Comparison of ENCODE assay signal across 9 cellular contexts in the genomic region with DNA sequence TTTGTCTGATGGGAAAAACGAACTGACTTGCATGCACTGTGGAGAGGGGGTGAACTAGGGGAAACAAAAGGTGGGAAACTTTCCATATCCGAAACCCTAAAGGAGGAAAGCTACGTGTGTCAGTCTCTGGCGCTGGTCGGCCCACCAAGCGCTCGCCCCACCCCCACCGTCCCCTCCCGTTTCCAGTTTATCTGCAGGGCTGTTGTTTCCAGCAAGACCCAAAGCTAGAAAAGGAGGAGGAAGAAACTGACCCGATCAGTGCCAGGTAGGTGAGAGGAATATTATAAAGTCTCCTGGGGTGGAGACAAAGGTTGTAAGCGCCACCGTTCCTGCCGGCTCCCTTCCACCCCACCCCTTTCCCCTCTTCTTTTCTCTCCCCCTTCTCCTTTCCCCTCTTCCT. TPM values are rescaled to one million over a fixed set of nuclear protein-coding genes. Genes with fewer than 3 reads are reported as not detected.
DNase-seq lines count a peak whose midpoint lies in the region; ATAC-seq and TF ChIP-seq lines count a peak whose summit lies in the region.
"Had no signal": no experiment of that assay in that cellular context is flagged by ENCODE, and none has a peak within 500 bp of the region (broad histone marks: within the 10 kb centered on the region; RNA-seq: fewer than 3 reads in every experiment).

No MANE protein-coding gene starts in this region.

- peak overlapping the region; percentile 96 for H3K27ac Mint-ChIP-seq in endothelial cell (ENCODE audit: unreplicated experiment)
- H3K27ac Mint-ChIP-seq in naive B cell = no peak overlapping the region

- peaks cover 16% of the 10 kb centered on the region for H3K79me2 ChIP-seq in PC-3 (ENCODE audit: low read length)

- H3K9ac ChIP-seq in PC-3 (ENCODE audit: low read length) = peak overlapping the region; percentile 90

- TSS peak; percentile 80 for BruUV-seq in PC-3 (replicated peaks; lab: Mats Ljungman, UMichigan)

- 0 out of 2 replicates have a peak overlapping the region, but pooled peaks have one; percentile 20 for H3K27ac ChIP-seq in PC-3 (ENCODE audit: low read length)

- H4K20me1 ChIP-seq in PC-3 (ENCODE audit: low read length) = no peaks in the 10 kb centered on the region

- no peaks in the 10 kb centered on the region for H3K9me2 ChIP-seq in PC-3 (replicated peaks; ENCODE audit: low read length)

- CTCF ChIA-PET in PC-3 (lab: Charles Lee) = interaction anchor here (0.6 kb wide), 1 partner anchor 108 kb away, joined by 4 read pairs; no protein-coding TSS in a partner anchor

- H3K9me3 Mint-ChIP-seq in endothelial cell (ENCODE audit: unreplicated experiment) = no peaks in the 10 kb centered on the region
- peaks cover 0 to 2% (median 0%) of the 10 kb centered on the region in 7 donors for H3K9me3 Mint-ChIP-seq in naive B cell

- ATAC-seq in PC-3 (peak; percentile 48), naive B cell (ENCODE audit: low read depth in 2 of 2) (no peak), GM18909 (IDR thresholded peaks at IDR 0.05; ENCODE audit: poor library complexity, unreplicated experiment) (no peak), GM18867 (IDR thresholded peaks at IDR 0.05; ENCODE audit: unreplicated experiment) (no peak)

- H3K4me2 ChIP-seq in PC-3 (ENCODE audit: low read length) = peak overlapping the region; percentile 92

- H3K36me3 Mint-ChIP-seq in endothelial cell (ENCODE audit: low read depth, unreplicated experiment) (peaks cover 5% of the 10 kb centered on the region), naive B cell (peaks cover 0 to 8% of the 10 kb centered on the region in 2 donors)

- POLR2A ChIA-PET in PC-3 (lab: Charles Lee; ENCODE audit: unreplicated experiment) = no interaction called here

- intact Hi-C loops in PC-3 (cut with micrococcal nuclease) = loop anchor here (5.0 kb wide), 1 partner anchor 105 kb away; no protein-coding TSS in a partner anchor

- peaks cover 6% of the 10 kb centered on the region for H3K27me3 Mint-ChIP-seq in endothelial cell (ENCODE audit: unreplicated experiment)
- peaks cover 14 to 16% (median 16%) of the 10 kb centered on the region in 3 donors for H3K27me3 Mint-ChIP-seq in naive B cell

- no peaks in the 10 kb centered on the region for H3K27me3 ChIP-seq in PC-3 (ENCODE audit: low read length)

- peaks cover 9% of the 10 kb centered on the region; the same call in 1 of the 2 replicates for H3K4me1 ChIP-seq in PC-3 (ENCODE audit: insufficient read depth, low read length)

- no peak for DNase-seq in GM12865 (ENCODE audit: low read depth)
- DNase-seq in PC-3 = peak; percentile 7
- DNase-seq in endothelial cell (ENCODE audit: low spot score) = peak; percentile 15
- no peak for DNase-seq in naive B cell
- DNase-seq in NCI-H1694 (lab: John Stamatoyannopoulos, UW) = no peak
- DNase-seq in RPMI8226 = no peak

- H3K4me3 Mint-ChIP-seq in endothelial cell (ENCODE audit: unreplicated experiment) (peak overlapping the region; percentile 97), naive B cell (peak overlapping the region; percentile 76 to 94 (median 88))

- no peaks in the 10 kb centered on the region for H3K36me3 ChIP-seq in PC-3 (ENCODE audit: low read depth, low read length)

- H2AFZ ChIP-seq in PC-3 (ENCODE audit: low read length) = peak overlapping the region; percentile 98

- no peak for TF ChIP-seq CTCF in GM12865 (IDR thresholded peaks at IDR 0.05; ENCODE audit: insufficient read depth, low read depth, low read length, missing control alignments)
- no peak for TF ChIP-seq CTCF in PC-3 (conservative IDR thresholded peaks at IDR 0.05; ENCODE audit: low read depth, low read length)
- no peak for TF ChIP-seq CTCF in endothelial cell (IDR thresholded peaks at IDR 0.05; ENCODE audit: unreplicated experiment)

- peaks cover 15% of the 10 kb centered on the region for H3K4me1 Mint-ChIP-seq in endothelial cell (ENCODE audit: unreplicated experiment)
- peaks cover 6 to 19% (median 16%) of the 10 kb centered on the region in 3 donors for H3K4me1 Mint-ChIP-seq in naive B cell

- H3K9me3 ChIP-seq in PC-3 (ENCODE audit: low read length) = no peaks in the 10 kb centered on the region

- H3K4me3 ChIP-seq in GM12865 (ENCODE audit: low read depth, low read length) (peak overlapping the region; percentile 79), PC-3 (ENCODE audit: low read length) (peak overlapping the region; percentile 92)

- H3F3A ChIP-seq in PC-3 (ENCODE audit: low read length, unreplicated experiment) = no peaks in the 10 kb centered on the region

RNA-seq across cellular contexts. Expression of a gene that starts 0.6 kb away (rescaled TPM):
- total RNA-seq in PC-3 (2014; rRNA removed) (23.0 and 46.8 TPM in 2 replicates), endothelial cell (ENCODE audit: unreplicated experiment) (126 TPM)
- 1 to 10 TPM in 2 of 6 donors, under 1 TPM in 2, not detected in 2; 0.45 to 1.5 (median 0.93) TPM for polyA plus RNA-seq in naive B cell (ENCODE audit: low read depth in 6 of 6)

RNA-seq across cellular contexts. Expression of a gene that starts 19.4 kb away (rescaled TPM):
- total RNA-seq in PC-3 (2014; rRNA removed) = 130 and 146 TPM in 2 replicates
- total RNA-seq in endothelial cell (ENCODE audit: unreplicated experiment) = 313 TPM
- 1 to 10 TPM; 1.9 to 4.0 (median 2.8) TPM for polyA plus RNA-seq in naive B cell (ENCODE audit: low read depth in 6 of 6)

RNA-seq across cellular contexts. Expression of a gene that starts 26.9 kb away (rescaled TPM):
- total RNA-seq in PC-3 (2014; rRNA removed) = not detected in 2 replicates
- total RNA-seq in endothelial cell (ENCODE audit: unreplicated experiment) = 23.7 TPM
- polyA plus RNA-seq in naive B cell (ENCODE audit: low read depth in 6 of 6) = not detected
- total RNA-seq: SK-MEL-5 had no signal

RNA-seq across cellular contexts. Expression of a gene that starts 46.1 kb away (rescaled TPM):
- total RNA-seq in PC-3 (2014; rRNA removed) (1.6 and 2.8 TPM in 2 replicates), endothelial cell (ENCODE audit: unreplicated experiment) (50.4 TPM)
- 10 to 100 TPM; 42.8 to 74.0 (median 49.9) TPM for polyA plus RNA-seq in naive B cell (ENCODE audit: low read depth in 6 of 6)

Comparison
In these comparisons a context has a peak if more than half of its experiments do, and no peak if none do; other contexts are left out.
1. DNase-seq: peak in PC-3 (single experiment) and endothelial cell (single experiment); none in GM12865 (single experiment), naive B cell (single experiment), NCI-H1694 (single experiment) and RPMI8226 (single experiment).
2. RNA of a gene that starts 26.9 kb away (total RNA-seq): 23.7 TPM in endothelial cell (single experiment); not detected in PC-3; every median in the first group is over 10 times any median in the second.